Comparison of ENCODE assay signal across 1 cellular context in the genomic region with DNA sequence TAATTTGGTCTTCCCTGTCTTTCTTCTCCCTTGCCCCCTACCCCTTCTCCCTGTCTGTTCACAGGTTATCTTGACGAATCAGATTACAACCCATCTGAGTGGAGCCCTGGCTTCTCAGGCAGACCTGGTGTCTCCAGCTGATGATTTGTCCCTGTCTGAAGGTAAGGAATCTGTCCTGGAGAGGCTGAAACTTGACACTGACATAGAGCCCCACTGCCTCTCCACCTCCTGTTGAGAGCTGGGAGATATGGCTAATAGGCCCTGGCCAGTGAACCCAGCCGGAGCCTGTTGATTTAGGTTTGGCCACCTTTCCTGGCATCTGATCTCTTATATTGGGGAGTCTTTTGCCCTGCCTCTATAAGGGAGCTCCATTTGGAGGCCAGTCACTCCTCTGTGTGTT.
TF ChIP-seq lines count a peak whose summit lies in the region.

No MANE protein-coding gene starts in this region.

TF ChIP-seq in GM23338, 12 proteins besides CTCF, POLR2A, EP300 and RAD21 (continued from another document):
- TF ChIP-seq, protein P1, sequence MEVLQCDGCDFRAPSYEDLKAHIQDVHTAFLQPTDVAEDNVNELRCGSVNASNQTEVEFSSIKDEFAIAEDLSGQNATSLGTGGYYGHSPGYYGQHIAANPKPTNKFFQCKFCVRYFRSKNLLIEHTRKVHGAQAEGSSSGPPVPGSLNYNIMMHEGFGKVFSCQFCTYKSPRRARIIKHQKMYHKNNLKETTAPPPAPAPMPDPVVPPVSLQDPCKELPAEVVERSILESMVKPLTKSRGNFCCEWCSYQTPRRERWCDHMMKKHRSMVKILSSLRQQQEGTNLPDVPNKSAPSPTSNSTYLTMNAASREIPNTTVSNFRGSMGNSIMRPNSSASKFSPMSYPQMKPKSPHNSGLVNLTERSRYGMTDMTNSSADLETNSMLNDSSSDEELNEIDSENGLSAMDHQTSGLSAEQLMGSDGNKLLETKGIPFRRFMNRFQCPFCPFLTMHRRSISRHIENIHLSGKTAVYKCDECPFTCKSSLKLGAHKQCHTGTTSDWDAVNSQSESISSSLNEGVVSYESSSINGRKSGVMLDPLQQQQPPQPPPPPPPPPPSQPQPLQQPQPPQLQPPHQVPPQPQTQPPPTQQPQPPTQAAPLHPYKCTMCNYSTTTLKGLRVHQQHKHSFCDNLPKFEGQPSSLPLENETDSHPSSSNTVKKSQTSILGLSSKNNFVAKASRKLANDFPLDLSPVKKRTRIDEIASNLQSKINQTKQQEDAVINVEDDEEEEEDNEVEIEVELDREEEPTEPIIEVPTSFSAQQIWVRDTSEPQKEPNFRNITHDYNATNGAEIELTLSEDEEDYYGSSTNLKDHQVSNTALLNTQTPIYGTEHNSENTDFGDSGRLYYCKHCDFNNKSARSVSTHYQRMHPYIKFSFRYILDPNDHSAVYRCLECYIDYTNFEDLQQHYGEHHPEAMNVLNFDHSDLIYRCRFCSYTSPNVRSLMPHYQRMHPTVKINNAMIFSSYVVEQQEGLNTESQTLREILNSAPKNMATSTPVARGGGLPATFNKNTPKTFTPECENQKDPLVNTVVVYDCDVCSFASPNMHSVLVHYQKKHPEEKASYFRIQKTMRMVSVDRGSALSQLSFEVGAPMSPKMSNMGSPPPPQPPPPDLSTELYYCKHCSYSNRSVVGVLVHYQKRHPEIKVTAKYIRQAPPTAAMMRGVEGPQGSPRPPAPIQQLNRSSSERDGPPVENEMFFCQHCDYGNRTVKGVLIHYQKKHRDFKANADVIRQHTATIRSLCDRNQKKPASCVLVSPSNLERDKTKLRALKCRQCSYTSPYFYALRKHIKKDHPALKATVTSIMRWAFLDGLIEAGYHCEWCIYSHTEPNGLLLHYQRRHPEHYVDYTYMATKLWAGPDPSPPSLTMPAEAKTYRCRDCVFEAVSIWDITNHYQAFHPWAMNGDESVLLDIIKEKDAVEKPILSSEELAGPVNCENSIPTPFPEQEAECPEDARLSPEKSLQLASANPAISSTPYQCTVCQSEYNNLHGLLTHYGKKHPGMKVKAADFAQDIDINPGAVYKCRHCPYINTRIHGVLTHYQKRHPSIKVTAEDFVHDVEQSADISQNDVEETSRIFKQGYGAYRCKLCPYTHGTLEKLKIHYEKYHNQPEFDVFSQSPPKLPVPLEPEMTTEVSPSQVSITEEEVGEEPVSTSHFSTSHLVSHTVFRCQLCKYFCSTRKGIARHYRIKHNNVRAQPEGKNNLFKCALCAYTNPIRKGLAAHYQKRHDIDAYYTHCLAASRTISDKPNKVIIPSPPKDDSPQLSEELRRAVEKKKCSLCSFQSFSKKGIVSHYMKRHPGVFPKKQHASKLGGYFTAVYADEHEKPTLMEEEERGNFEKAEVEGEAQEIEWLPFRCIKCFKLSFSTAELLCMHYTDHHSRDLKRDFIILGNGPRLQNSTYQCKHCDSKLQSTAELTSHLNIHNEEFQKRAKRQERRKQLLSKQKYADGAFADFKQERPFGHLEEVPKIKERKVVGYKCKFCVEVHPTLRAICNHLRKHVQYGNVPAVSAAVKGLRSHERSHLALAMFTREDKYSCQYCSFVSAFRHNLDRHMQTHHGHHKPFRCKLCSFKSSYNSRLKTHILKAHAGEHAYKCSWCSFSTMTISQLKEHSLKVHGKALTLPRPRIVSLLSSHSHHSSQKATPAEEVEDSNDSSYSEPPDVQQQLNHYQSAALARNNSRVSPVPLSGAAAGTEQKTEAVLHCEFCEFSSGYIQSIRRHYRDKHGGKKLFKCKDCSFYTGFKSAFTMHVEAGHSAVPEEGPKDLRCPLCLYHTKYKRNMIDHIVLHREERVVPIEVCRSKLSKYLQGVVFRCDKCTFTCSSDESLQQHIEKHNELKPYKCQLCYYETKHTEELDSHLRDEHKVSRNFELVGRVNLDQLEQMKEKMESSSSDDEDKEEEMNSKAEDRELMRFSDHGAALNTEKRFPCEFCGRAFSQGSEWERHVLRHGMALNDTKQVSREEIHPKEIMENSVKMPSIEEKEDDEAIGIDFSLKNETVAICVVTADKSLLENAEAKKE (CRISPR knock-in tag; IDR thresholded peaks at IDR 0.05): peak; percentile 72; the same call in 1 of the 2 replicates
- no peak for TF ChIP-seq ZNF114 (CRISPR knock-in tag; IDR thresholded peaks at IDR 0.05)
- TF ChIP-seq EZH2phosphoT487 (IDR thresholded peaks at IDR 0.05; ENCODE audit: unreplicated experiment): no peak
- no peak for TF ChIP-seq EZH2 (IDR thresholded peaks at IDR 0.05; ENCODE audit: low read depth, unreplicated experiment)
